Comparison of ENCODE assay signal across 2 cellular contexts in the genomic region with DNA sequence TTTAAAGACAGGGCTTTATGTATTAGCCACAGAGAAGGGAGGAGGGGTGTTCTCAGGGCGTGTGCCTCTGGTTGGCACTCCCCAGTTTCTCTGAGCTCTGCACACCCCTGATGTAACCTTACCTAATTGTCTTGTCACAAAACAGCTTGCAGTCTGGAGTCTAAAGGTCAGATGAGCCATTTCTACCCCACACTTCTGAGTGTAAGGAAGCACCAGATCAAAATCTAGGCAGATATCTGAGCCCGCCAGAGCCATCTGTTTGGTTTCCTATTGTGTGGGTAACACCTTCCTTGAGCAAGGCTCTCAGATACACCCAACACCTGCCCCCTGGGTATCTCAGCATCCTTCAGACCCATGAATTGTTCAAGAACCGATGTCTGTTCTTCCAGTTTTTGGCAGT.
A peak's percentile ranks its signal among the peaks of the same experiment; 100 is the strongest.
TF ChIP-seq lines count a peak whose summit lies in the region.

No MANE protein-coding gene starts in this region.

TF ChIP-seq in GM23338, 12 proteins besides CTCF, POLR2A, EP300 and RAD21 (continues in another document):
- no peak for TF ChIP-seq EZH2 (IDR thresholded peaks at IDR 0.05; ENCODE audit: low read depth, unreplicated experiment)
- no peak for TF ChIP-seq NANOG (IDR thresholded peaks at IDR 0.05; ENCODE audit: borderline replicate concordance)
- TF ChIP-seq JUNB (IDR thresholded peaks at IDR 0.05; ENCODE audit: unreplicated experiment): no peak
- TF ChIP-seq POLR2AphosphoS5 (IDR thresholded peaks at IDR 0.05; ENCODE audit: low read depth): no peak
- TF ChIP-seq ZNF114 (CRISPR knock-in tag; IDR thresholded peaks at IDR 0.05): no peak
- no peak for TF ChIP-seq ZNF331 (CRISPR knock-in tag; IDR thresholded peaks at IDR 0.05; ENCODE audit: low read depth)
- TF ChIP-seq STAT1 (IDR thresholded peaks at IDR 0.05; ENCODE audit: unreplicated experiment): no peak
- TF ChIP-seq, protein P1, sequence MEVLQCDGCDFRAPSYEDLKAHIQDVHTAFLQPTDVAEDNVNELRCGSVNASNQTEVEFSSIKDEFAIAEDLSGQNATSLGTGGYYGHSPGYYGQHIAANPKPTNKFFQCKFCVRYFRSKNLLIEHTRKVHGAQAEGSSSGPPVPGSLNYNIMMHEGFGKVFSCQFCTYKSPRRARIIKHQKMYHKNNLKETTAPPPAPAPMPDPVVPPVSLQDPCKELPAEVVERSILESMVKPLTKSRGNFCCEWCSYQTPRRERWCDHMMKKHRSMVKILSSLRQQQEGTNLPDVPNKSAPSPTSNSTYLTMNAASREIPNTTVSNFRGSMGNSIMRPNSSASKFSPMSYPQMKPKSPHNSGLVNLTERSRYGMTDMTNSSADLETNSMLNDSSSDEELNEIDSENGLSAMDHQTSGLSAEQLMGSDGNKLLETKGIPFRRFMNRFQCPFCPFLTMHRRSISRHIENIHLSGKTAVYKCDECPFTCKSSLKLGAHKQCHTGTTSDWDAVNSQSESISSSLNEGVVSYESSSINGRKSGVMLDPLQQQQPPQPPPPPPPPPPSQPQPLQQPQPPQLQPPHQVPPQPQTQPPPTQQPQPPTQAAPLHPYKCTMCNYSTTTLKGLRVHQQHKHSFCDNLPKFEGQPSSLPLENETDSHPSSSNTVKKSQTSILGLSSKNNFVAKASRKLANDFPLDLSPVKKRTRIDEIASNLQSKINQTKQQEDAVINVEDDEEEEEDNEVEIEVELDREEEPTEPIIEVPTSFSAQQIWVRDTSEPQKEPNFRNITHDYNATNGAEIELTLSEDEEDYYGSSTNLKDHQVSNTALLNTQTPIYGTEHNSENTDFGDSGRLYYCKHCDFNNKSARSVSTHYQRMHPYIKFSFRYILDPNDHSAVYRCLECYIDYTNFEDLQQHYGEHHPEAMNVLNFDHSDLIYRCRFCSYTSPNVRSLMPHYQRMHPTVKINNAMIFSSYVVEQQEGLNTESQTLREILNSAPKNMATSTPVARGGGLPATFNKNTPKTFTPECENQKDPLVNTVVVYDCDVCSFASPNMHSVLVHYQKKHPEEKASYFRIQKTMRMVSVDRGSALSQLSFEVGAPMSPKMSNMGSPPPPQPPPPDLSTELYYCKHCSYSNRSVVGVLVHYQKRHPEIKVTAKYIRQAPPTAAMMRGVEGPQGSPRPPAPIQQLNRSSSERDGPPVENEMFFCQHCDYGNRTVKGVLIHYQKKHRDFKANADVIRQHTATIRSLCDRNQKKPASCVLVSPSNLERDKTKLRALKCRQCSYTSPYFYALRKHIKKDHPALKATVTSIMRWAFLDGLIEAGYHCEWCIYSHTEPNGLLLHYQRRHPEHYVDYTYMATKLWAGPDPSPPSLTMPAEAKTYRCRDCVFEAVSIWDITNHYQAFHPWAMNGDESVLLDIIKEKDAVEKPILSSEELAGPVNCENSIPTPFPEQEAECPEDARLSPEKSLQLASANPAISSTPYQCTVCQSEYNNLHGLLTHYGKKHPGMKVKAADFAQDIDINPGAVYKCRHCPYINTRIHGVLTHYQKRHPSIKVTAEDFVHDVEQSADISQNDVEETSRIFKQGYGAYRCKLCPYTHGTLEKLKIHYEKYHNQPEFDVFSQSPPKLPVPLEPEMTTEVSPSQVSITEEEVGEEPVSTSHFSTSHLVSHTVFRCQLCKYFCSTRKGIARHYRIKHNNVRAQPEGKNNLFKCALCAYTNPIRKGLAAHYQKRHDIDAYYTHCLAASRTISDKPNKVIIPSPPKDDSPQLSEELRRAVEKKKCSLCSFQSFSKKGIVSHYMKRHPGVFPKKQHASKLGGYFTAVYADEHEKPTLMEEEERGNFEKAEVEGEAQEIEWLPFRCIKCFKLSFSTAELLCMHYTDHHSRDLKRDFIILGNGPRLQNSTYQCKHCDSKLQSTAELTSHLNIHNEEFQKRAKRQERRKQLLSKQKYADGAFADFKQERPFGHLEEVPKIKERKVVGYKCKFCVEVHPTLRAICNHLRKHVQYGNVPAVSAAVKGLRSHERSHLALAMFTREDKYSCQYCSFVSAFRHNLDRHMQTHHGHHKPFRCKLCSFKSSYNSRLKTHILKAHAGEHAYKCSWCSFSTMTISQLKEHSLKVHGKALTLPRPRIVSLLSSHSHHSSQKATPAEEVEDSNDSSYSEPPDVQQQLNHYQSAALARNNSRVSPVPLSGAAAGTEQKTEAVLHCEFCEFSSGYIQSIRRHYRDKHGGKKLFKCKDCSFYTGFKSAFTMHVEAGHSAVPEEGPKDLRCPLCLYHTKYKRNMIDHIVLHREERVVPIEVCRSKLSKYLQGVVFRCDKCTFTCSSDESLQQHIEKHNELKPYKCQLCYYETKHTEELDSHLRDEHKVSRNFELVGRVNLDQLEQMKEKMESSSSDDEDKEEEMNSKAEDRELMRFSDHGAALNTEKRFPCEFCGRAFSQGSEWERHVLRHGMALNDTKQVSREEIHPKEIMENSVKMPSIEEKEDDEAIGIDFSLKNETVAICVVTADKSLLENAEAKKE (CRISPR knock-in tag; IDR thresholded peaks at IDR 0.05): no peak
- TF ChIP-seq EZH2phosphoT487 (IDR thresholded peaks at IDR 0.05; ENCODE audit: unreplicated experiment): no peak
- TF ChIP-seq, protein P2, sequence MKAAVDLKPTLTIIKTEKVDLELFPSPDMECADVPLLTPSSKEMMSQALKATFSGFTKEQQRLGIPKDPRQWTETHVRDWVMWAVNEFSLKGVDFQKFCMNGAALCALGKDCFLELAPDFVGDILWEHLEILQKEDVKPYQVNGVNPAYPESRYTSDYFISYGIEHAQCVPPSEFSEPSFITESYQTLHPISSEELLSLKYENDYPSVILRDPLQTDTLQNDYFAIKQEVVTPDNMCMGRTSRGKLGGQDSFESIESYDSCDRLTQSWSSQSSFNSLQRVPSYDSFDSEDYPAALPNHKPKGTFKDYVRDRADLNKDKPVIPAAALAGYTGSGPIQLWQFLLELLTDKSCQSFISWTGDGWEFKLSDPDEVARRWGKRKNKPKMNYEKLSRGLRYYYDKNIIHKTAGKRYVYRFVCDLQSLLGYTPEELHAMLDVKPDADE (IDR thresholded peaks at IDR 0.05): no peak

TF ChIP-seq in GM12878, 131 proteins besides CTCF, POLR2A, EP300 and RAD21 (continues in another document):
- TF ChIP-seq ATF7 (IDR thresholded peaks at IDR 0.05; ENCODE audit: low read depth) (peak; percentile 79), MXI1 (IDR thresholded peaks at IDR 0.05; ENCODE audit: low read depth, low read length) (no peak), FOXM1 (IDR thresholded peaks at IDR 0.05; ENCODE audit: low read depth, low read length) (no peak), MEF2A (IDR thresholded peaks at IDR 0.05; ENCODE audit: insufficient read depth, low read depth, low read length) (no peak), NR2C2 (IDR thresholded peaks at IDR 0.05; ENCODE audit: borderline replicate concordance, control insufficient read depth, insufficient read length, low read depth) (no peak), SREBF2 (IDR thresholded peaks at IDR 0.05; ENCODE audit: low read length) (no peak), IKZF2 (IDR thresholded peaks at IDR 0.05) (peak; percentile 69 to 76), FOXK2 (IDR thresholded peaks at IDR 0.05) (no peak), HCFC1 (IDR thresholded peaks at IDR 0.05; ENCODE audit: low read length) (no peak), BHLHE40 (IDR thresholded peaks at IDR 0.05; ENCODE audit: borderline replicate concordance in 1 of 2, low read depth in 2 of 2, low read length in 1 of 2) (peak in 1 of 2 experiments; percentile 66; a peak in 2 of 4 replicates), SMC3 (IDR thresholded peaks at IDR 0.05; ENCODE audit: borderline replicate concordance, low read length) (no peak), MTA2 (IDR thresholded peaks at IDR 0.05; ENCODE audit: low read depth) (peak; percentile 76), CHD4 (IDR thresholded peaks at IDR 0.05) (no peak), CHD1 (IDR thresholded peaks at IDR 0.05; ENCODE audit: low read depth, low read length) (no peak), SMARCA5 (IDR thresholded peaks at IDR 0.05) (no peak), ETV6 (conservative IDR thresholded peaks at IDR 0.05 in 1 of 2, IDR thresholded peaks at IDR 0.05 in 1 of 2; ENCODE audit: borderline replicate concordance in 1 of 2, low read depth in 1 of 2) (no peak), BACH1 (IDR thresholded peaks at IDR 0.05; ENCODE audit: borderline replicate concordance) (no peak), BRCA1 (IDR thresholded peaks at IDR 0.05; ENCODE audit: low read depth, low read length) (no peak), CREM (IDR thresholded peaks at IDR 0.05; ENCODE audit: low read depth) (no peak), IKZF1 (conservative IDR thresholded peaks at IDR 0.05) (peak; percentile 82), ZNF24 (IDR thresholded peaks at IDR 0.05) (peak; percentile 4; the same call in 1 of the 2 replicates), STAT3 (IDR thresholded peaks at IDR 0.05; ENCODE audit: low read depth, low read length) (no peak), TAF1 (IDR thresholded peaks at IDR 0.05; ENCODE audit: borderline replicate concordance, low read depth, low read length) (no peak)
- TF ChIP-seq, protein P3, sequence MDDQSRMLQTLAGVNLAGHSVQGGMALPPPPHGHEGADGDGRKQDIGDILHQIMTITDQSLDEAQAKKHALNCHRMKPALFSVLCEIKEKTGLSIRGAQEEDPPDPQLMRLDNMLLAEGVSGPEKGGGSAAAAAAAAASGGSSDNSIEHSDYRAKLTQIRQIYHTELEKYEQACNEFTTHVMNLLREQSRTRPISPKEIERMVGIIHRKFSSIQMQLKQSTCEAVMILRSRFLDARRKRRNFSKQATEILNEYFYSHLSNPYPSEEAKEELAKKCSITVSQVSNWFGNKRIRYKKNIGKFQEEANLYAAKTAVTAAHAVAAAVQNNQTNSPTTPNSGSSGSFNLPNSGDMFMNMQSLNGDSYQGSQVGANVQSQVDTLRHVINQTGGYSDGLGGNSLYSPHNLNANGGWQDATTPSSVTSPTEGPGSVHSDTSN (IDR thresholded peaks at IDR 0.05; ENCODE audit: insufficient replicate concordance, low read depth, low read length): no peak
- TF ChIP-seq, protein P4, sequence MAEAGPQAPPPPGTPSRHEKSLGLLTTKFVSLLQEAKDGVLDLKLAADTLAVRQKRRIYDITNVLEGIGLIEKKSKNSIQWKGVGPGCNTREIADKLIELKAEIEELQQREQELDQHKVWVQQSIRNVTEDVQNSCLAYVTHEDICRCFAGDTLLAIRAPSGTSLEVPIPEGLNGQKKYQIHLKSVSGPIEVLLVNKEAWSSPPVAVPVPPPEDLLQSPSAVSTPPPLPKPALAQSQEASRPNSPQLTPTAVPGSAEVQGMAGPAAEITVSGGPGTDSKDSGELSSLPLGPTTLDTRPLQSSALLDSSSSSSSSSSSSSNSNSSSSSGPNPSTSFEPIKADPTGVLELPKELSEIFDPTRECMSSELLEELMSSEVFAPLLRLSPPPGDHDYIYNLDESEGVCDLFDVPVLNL (IDR thresholded peaks at IDR 0.05; ENCODE audit: low read depth, low read length): no peak
- TF ChIP-seq, protein P5, sequence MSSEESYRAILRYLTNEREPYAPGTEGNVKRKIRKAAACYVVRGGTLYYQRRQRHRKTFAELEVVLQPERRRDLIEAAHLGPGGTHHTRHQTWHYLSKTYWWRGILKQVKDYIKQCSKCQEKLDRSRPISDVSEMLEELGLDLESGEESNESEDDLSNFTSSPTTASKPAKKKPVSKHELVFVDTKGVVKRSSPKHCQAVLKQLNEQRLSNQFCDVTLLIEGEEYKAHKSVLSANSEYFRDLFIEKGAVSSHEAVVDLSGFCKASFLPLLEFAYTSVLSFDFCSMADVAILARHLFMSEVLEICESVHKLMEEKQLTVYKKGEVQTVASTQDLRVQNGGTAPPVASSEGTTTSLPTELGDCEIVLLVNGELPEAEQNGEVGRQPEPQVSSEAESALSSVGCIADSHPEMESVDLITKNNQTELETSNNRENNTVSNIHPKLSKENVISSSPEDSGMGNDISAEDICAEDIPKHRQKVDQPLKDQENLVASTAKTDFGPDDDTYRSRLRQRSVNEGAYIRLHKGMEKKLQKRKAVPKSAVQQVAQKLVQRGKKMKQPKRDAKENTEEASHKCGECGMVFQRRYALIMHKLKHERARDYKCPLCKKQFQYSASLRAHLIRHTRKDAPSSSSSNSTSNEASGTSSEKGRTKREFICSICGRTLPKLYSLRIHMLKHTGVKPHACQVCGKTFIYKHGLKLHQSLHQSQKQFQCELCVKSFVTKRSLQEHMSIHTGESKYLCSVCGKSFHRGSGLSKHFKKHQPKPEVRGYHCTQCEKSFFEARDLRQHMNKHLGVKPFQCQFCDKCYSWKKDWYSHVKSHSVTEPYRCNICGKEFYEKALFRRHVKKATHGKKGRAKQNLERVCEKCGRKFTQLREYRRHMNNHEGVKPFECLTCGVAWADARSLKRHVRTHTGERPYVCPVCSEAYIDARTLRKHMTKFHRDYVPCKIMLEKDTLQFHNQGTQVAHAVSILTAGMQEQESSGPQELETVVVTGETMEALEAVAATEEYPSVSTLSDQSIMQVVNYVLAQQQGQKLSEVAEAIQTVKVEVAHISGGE (CRISPR knock-in tag; IDR thresholded peaks at IDR 0.05): no peak
- TF ChIP-seq, protein P6, sequence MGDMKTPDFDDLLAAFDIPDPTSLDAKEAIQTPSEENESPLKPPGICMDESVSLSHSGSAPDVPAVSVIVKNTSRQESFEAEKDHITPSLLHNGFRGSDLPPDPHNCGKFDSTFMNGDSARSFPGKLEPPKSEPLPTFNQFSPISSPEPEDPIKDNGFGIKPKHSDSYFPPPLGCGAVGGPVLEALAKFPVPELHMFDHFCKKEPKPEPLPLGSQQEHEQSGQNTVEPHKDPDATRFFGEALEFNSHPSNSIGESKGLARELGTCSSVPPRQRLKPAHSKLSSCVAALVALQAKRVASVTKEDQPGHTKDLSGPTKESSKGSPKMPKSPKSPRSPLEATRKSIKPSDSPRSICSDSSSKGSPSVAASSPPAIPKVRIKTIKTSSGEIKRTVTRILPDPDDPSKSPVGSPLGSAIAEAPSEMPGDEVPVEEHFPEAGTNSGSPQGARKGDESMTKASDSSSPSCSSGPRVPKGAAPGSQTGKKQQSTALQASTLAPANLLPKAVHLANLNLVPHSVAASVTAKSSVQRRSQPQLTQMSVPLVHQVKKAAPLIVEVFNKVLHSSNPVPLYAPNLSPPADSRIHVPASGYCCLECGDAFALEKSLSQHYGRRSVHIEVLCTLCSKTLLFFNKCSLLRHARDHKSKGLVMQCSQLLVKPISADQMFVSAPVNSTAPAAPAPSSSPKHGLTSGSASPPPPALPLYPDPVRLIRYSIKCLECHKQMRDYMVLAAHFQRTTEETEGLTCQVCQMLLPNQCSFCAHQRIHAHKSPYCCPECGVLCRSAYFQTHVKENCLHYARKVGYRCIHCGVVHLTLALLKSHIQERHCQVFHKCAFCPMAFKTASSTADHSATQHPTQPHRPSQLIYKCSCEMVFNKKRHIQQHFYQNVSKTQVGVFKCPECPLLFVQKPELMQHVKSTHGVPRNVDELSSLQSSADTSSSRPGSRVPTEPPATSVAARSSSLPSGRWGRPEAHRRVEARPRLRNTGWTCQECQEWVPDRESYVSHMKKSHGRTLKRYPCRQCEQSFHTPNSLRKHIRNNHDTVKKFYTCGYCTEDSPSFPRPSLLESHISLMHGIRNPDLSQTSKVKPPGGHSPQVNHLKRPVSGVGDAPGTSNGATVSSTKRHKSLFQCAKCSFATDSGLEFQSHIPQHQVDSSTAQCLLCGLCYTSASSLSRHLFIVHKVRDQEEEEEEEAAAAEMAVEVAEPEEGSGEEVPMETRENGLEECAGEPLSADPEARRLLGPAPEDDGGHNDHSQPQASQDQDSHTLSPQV (IDR thresholded peaks at IDR 0.05): no peak
